Comparison of ENCODE assay signal across 32 cellular contexts in the genomic region with DNA sequence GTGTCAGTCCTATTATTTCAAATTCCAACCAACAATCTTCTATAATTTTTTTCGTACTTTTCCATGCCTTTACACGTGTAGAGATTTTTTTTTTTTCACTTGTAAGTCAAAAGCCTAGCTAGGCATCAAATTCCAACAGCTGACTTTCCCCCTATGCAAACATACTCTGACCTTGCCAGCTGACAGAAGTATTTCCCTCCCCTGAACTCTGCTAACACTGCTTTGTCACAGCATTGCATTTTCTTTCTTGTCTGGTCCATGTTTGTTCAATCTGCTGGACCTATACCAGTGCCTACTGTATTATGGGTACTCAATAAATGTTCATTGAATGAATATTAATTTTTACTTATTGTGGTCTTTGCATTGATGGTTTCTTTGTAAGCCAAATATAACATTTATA.
"Had no signal": no experiment of that assay in that cellular context is flagged by ENCODE, and none has a peak within 500 bp of the region (broad histone marks: within the 10 kb centered on the region; RNA-seq: fewer than 3 reads in every experiment).

No MANE protein-coding gene starts in this region.

- H3K4me1 ChIP-seq: body of pancreas, breast epithelium had no signal

- DNase-seq: activated B cell treated with CpG ODN at 0.5 μM for 24 hours; activated CD4-positive, alpha-beta memory T cell treated with anti-CD3 and anti-CD28 coated beads for 36 hours; activated CD4-positive, alpha-beta T cell treated with anti-CD3 and anti-CD28 coated beads for 4 hours; activated CD4-positive, alpha-beta T cell treated with anti-CD3 and anti-CD28 coated beads, Interleukin-2, amount 10 ng/mL, durations not matched to agents 24 days and 14 days; activated CD4-positive, alpha-beta T cell treated with anti-CD3 and anti-CD28 coated beads, Interleukin-2, amount 50 U/mL, for 1 hour; activated CD4-positive, alpha-beta T cell treated with anti-CD3 and anti-CD28 coated beads, Interleukin-2, amount 50 U/mL, for 4 hours; activated CD4-positive, CD25-positive, alpha-beta regulatory T cell treated with anti-CD3 and anti-CD28 coated beads, Interleukin-2, amount 50 U/mL, for 72 hours; activated CD8-positive, alpha-beta memory T cell treated with anti-CD3 and anti-CD28 coated beads, Interleukin-2, amount 50 U/mL, for 4 hours; activated CD8-positive, alpha-beta T cell treated with anti-CD3 and anti-CD28 coated beads for 36 hours; activated effector memory CD4-positive, alpha-beta T cell treated with anti-CD3 and anti-CD28 coated beads, Interleukin-2, amount 50 U/mL, for 16 hours; activated gamma-delta T cell treated with Interleukin-2 at 50 U/mL for 16 hours; activated naive CD4-positive, alpha-beta T cell; activated naive CD4-positive, alpha-beta T cell treated with anti-CD3 and anti-CD28 coated beads for 36 hours; activated naive CD4-positive, alpha-beta T cell treated with anti-CD3 and anti-CD28 coated beads, Interleukin-2, amount 50 U/mL, for 16 hours; activated naive CD8-positive, alpha-beta T cell treated with anti-CD3 and anti-CD28 coated beads for 36 hours; activated T-cell treated with anti-CD3 and anti-CD28 coated beads for 4 hours; activated T-cell treated with anti-CD3 and anti-CD28 coated beads, Interleukin-2, amount 50 U/mL, for 1 hour; activated T-cell treated with anti-CD3 and anti-CD28 coated beads, Interleukin-2, amount 50 U/mL, for 4 hours; activated T-cell treated with anti-CD3 and anti-CD28 coated beads, Interleukin-2, amount 50 U/mL, for 72 hours; amygdala; aorta; body of pancreas; brain microvascular endothelial cell; central memory CD4-positive, alpha-beta T cell; T-helper 2 cell; T-helper 9 cell had no signal

- H3K27ac ChIP-seq: body of pancreas, brain microvascular endothelial cell, breast epithelium, VCaP had no signal

- H3K4me3 ChIP-seq: body of pancreas, breast epithelium had no signal

- H3K9me3 ChIP-seq: body of pancreas had no signal

- H3K36me3 ChIP-seq: brain microvascular endothelial cell, breast epithelium had no signal

- ATAC-seq: activated CD8-positive, alpha-beta T cell treated with anti-CD3 and anti-CD28 coated beads for 36 hours; activated naive CD4-positive, alpha-beta T cell treated with anti-CD3 and anti-CD28 coated beads, Interleukin-2, amount 50 U/mL, for 72 hours; activated T-cell treated with anti-CD3 and anti-CD28 coated beads, Interleukin-2, amount 50 U/mL, for 4 hours; activated T-cell treated with anti-CD3 and anti-CD28 coated beads, Interleukin-2, amount 50 U/mL, for 72 hours; activated T-helper 17 cell treated with anti-CD3 and anti-CD28 coated beads, Interleukin-2, amount 50 U/mL, for 72 hours; body of pancreas had no signal

- FAIRE-seq: astrocyte, TTC549 had no signal

- H3K27me3 ChIP-seq: body of pancreas, brain microvascular endothelial cell, breast epithelium had no signal
